17 cellular contexts compared by ENCODE assay signal in the genomic region with DNA sequence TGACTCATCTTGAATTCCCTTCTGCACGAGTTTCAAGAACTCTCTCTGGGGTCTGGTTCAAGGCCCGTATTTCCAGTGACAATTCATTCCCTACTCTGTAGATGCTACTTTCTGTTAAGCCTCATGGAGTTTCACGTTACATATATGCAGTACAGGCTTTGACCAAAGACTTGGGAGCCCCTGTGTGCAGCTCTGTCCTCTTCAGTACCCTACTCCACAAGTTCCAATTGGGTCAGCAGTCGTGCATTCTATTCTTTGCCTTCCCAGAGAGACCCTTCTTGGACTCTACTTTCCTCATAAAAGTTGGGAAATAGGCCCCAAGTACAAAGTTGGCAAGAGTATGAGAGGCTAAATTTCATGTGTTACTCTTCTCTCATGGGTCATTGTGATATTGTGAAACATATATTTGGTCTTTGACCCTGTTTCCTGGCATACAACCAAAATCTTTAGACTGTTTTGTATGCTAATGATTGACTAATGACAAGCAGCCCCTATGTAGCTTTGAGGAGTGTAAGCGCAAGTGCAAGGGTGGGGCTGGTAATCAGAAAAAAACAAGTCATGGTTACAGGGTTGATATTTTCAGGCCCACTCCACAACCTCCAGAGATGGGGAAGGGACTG. TPM values are rescaled to one million over a fixed set of nuclear protein-coding genes. Genes with fewer than 3 reads are reported as not detected.
DNase-seq lines count a peak whose midpoint lies in the region; ATAC-seq and TF ChIP-seq lines count a peak whose summit lies in the region.
"Had no signal": no experiment of that assay in that cellular context is flagged by ENCODE, and none has a peak within 500 bp of the region (broad histone marks: within the 10 kb centered on the region; RNA-seq: fewer than 3 reads in every experiment).

No MANE protein-coding gene starts in this region.

- H3K4me3 ChIP-seq in hepatocyte, result no peak overlapping the region
- H3K4me3 ChIP-seq in right lobe of liver, result no peak overlapping the region
- peak overlapping the region in 1 of 5 donors; percentile 37 for H3K4me3 ChIP-seq in subcutaneous abdominal adipose tissue (ENCODE audit: low read depth in 1 of 5, low read length in 5 of 5)
- H3K4me3 ChIP-seq in transverse colon, result no peak overlapping the region
- no peak overlapping the region for H3K4me3 ChIP-seq in right cardiac atrium (ENCODE audit: low read length)
- H3K4me3 ChIP-seq: A549; BLaER1 treated with 17β-estradiol and CSF1 and Interleukin-3, amounts not matched to agents 10 nM and 100 nM; K562 had no signal

- H3K4me1 ChIP-seq in hepatocyte (ENCODE audit: insufficient read depth) (no peaks in the 10 kb centered on the region), right lobe of liver (peaks cover 0 to 8% (median 0%) of the 10 kb centered on the region in 4 donors), subcutaneous abdominal adipose tissue (ENCODE audit: control insufficient read depth in 5 of 5, insufficient read depth in 5 of 5, low read length in 5 of 5) (peaks cover 0 to 23% (median 10%) of the 10 kb centered on the region in 5 donors), transverse colon (no peaks in the 10 kb centered on the region), right cardiac atrium (ENCODE audit: control insufficient read depth, insufficient read depth, low read length) (no peaks in the 10 kb centered on the region)
- H3K4me1 ChIP-seq: A549; BLaER1 treated with 17β-estradiol and CSF1 and Interleukin-3, amounts not matched to agents 10 nM and 100 nM had no signal

- TF ChIP-seq POLR2A in right lobe of liver (IDR thresholded peaks at IDR 0.05), result no peak
- no peak for TF ChIP-seq POLR2A in transverse colon (IDR thresholded peaks at IDR 0.05)

- WGBS in hepatocyte (ENCODE audit: low lambda C conversion rate, missing lambda C conversion rate), result 84% methylated on average over 5 of the region's 5 CpGs
- 55% methylated on average over 5 of the region's 5 CpGs for WGBS in right lobe of liver (ENCODE audit: insufficient coverage, low coverage, low lambda C conversion rate, missing lambda C conversion rate)
- 90 to 94% methylated on average over 2 to 5 of the region's 5 CpGs for WGBS in transverse colon (ENCODE audit: low coverage in 1 of 2), 2 donors
- 92% methylated on average over 5 of the region's 5 CpGs for WGBS in right cardiac atrium

- H4K20me1 ChIP-seq in hepatocyte (ENCODE audit: insufficient read depth, poor library complexity, severe bottlenecking), result no peaks in the 10 kb centered on the region
- H4K20me1 ChIP-seq: BLaER1 treated with 17β-estradiol and CSF1 and Interleukin-3, amounts not matched to agents 10 nM and 100 nM had no signal

- H3K27ac ChIP-seq in hepatocyte (peak overlapping the region; percentile 16), right lobe of liver (no peak overlapping the region), subcutaneous abdominal adipose tissue (ENCODE audit: low read depth, low read length) (peak overlapping the region; percentile 62), transverse colon (no peak overlapping the region), right cardiac atrium (ENCODE audit: low read length) (no peak overlapping the region)
- H3K27ac ChIP-seq: 22Rv1; A549; BLaER1 treated with 17β-estradiol and CSF1 and Interleukin-3, amounts not matched to agents 10 nM and 100 nM had no signal

- no peak overlapping the region for H2AFZ ChIP-seq in hepatocyte

- no peak overlapping the region for H3K4me2 ChIP-seq in hepatocyte
- H3K4me2 ChIP-seq: A549; BLaER1 treated with 17β-estradiol and CSF1 and Interleukin-3, amounts not matched to agents 10 nM and 100 nM had no signal

- in situ Hi-C loops in transverse colon (cut with MboI; ENCODE audit: low pct_ligation_motif_present in 1 of 4, low pct_unique_long_range_greater_than_20kb in 1 of 4, low sequenced_read_pairs in 3 of 4), result no loop called here

- intact Hi-C loops in right lobe of liver (cut with DNase I) (no loop called here), transverse colon (cut with DNase I; ENCODE audit: low total_unique reads) (no loop called here), right cardiac atrium (cut with DNase I) (no loop called here)

- H3K27me3 ChIP-seq in hepatocyte, result no peaks in the 10 kb centered on the region
- no peaks in the 10 kb centered on the region for H3K27me3 ChIP-seq in right lobe of liver
- no peaks in the 10 kb centered on the region for H3K27me3 ChIP-seq in subcutaneous abdominal adipose tissue (ENCODE audit: control insufficient read depth in 5 of 5, insufficient read depth in 4 of 5, low read length in 5 of 5)
- H3K27me3 ChIP-seq in transverse colon, result no peaks in the 10 kb centered on the region
- H3K27me3 ChIP-seq in right cardiac atrium (ENCODE audit: control insufficient read depth, insufficient read depth), result no peaks in the 10 kb centered on the region
- H3K27me3 ChIP-seq: BLaER1 treated with 17β-estradiol and CSF1 and Interleukin-3, amounts not matched to agents 10 nM and 100 nM had no signal

- TF ChIP-seq EP300 in transverse colon (IDR thresholded peaks at IDR 0.05; ENCODE audit: low read depth), result no peak

- ATAC-seq in right lobe of liver (peak; percentile 51 to 94 (median 73)), right cardiac atrium (no peak)
- ATAC-seq: A549, K562 had no signal

- H3K9me3 ChIP-seq in hepatocyte (ENCODE audit: low read depth), result no peaks in the 10 kb centered on the region
- no peaks in the 10 kb centered on the region for H3K9me3 ChIP-seq in right lobe of liver
- H3K9me3 ChIP-seq in subcutaneous abdominal adipose tissue (ENCODE audit: control insufficient read depth in 5 of 5, low read length in 5 of 5), result peaks cover 0 to 2% (median 0%) of the 10 kb centered on the region in 5 donors
- no peaks in the 10 kb centered on the region for H3K9me3 ChIP-seq in transverse colon
- H3K9me3 ChIP-seq in right cardiac atrium (ENCODE audit: control insufficient read depth, low read length), result no peaks in the 10 kb centered on the region
- H3K9me3 ChIP-seq: A549 had no signal

- no peaks in the 10 kb centered on the region for H3K9me2 ChIP-seq in hepatocyte (replicated peaks; ENCODE audit: insufficient read depth)

- H3K36me3 ChIP-seq in hepatocyte (replicated peaks; ENCODE audit: insufficient read depth, low read depth) (no peaks in the 10 kb centered on the region), right lobe of liver (no peaks in the 10 kb centered on the region), subcutaneous abdominal adipose tissue (ENCODE audit: control insufficient read depth in 5 of 5, insufficient read depth in 5 of 5, low read length in 5 of 5) (no peaks in the 10 kb centered on the region), transverse colon (no peaks in the 10 kb centered on the region)
- H3K36me3 ChIP-seq: BLaER1 treated with 17β-estradiol and CSF1 and Interleukin-3, amounts not matched to agents 10 nM and 100 nM had no signal

- H3K79me2 ChIP-seq in hepatocyte, result no peaks in the 10 kb centered on the region

- H3K9ac ChIP-seq in subcutaneous abdominal adipose tissue (ENCODE audit: low read length in 5 of 5), result no peak overlapping the region
- H3K9ac ChIP-seq: BLaER1 treated with 17β-estradiol and CSF1 and Interleukin-3, amounts not matched to agents 10 nM and 100 nM had no signal

- no peak for TF ChIP-seq CTCF in hepatocyte (IDR thresholded peaks at IDR 0.05; ENCODE audit: poor library complexity)
- no peak for TF ChIP-seq CTCF in right lobe of liver (IDR thresholded peaks at IDR 0.05)
- no peak for TF ChIP-seq CTCF in transverse colon (IDR thresholded peaks at IDR 0.05)

- peak; percentile 15 for DNase-seq in HT1080 (ENCODE audit: low read depth)
- peak; percentile 22 for DNase-seq in hepatocyte (ENCODE audit: low spot score)
- no peak for DNase-seq in right lobe of liver
- no peak for DNase-seq in transverse colon
- no peak for DNase-seq in right cardiac atrium
- no peak for DNase-seq in Ammon's horn (ENCODE audit: low spot score)
- DNase-seq: CD8-positive, alpha-beta memory T cell; COR-L47; DMS 273 treated with DMSO at 0.1 percent for 48 hours; H9; IMR-90 had no signal

RNA-seq across cellular contexts. Expression of a gene that starts 15.0 kb away (rescaled TPM):
- 119 and 131 TPM in 2 replicates for total RNA-seq in HT1080 (2014; rRNA removed; shearing (Covaris generic))
- 94.2 and 105 TPM in 2 replicates for polyA plus RNA-seq in HT1080 (2015; cell fraction: cytosol; rRNA removed)
- 54.2 and 69.6 TPM in 2 replicates for polyA plus RNA-seq in HT1080 (2015; cell fraction: nucleus; rRNA removed)
- total RNA-seq in hepatocyte (49.6 and 54.6 TPM in 2 replicates), right lobe of liver (10 to 100 TPM; 36.1 to 96.3 (median 65.1) TPM), transverse colon (10 to 100 TPM; 61.3 to 78.0 (median 69.5) TPM), right cardiac atrium (10 to 100 TPM; 47.6 to 67.5 (median 51.3) TPM)
- polyA plus RNA-seq in hepatocyte (31.6 and 34.9 TPM in 2 replicates), right cardiac atrium (22.5 TPM)

RNA-seq across cellular contexts. Expression of a gene that starts 16.1 kb away (rescaled TPM):
- total RNA-seq in HT1080 (2014; rRNA removed; shearing (Covaris generic)), result 0.16 and 0.73 TPM in 2 replicates
- polyA plus RNA-seq in HT1080 (2015; cell fraction: cytosol; rRNA removed), result 0.27 and 1.2 TPM in 2 replicates
- 0.40 and 5.0 TPM in 2 replicates for polyA plus RNA-seq in HT1080 (2015; cell fraction: nucleus; rRNA removed)
- total RNA-seq in hepatocyte (0.07 TPM in 1 of 2 replicates, not detected in the other), right lobe of liver (under 1 TPM in 1 of 6 experiments, not detected in 5; 0.38 TPM), transverse colon (1 to 10 TPM in 2 of 4 donors, under 1 TPM in 1, not detected in 1; 0.27 to 3.4 (median 2.2) TPM), right cardiac atrium (1 to 10 TPM in 1 of 4 donors, under 1 TPM in 3; 0.39 to 1.2 (median 0.43) TPM)
- polyA plus RNA-seq in hepatocyte (0.19 and 0.29 TPM in 2 replicates), right cardiac atrium (0.16 TPM)
- total RNA-seq: CD8-positive, alpha-beta memory T cell; H1; K562 had no signal
- polyA plus RNA-seq: CD8-positive, alpha-beta memory T cell; H1 had no signal

Comparison
In these comparisons a context has a peak if more than half of its experiments do, and no peak if none do; other contexts are left out.
1. DNase-seq: peak in HT1080 (single experiment) and hepatocyte (single experiment); none in right lobe of liver (0 of 3), transverse colon (single experiment), right cardiac atrium (0 of 3) and Ammon's horn (single experiment).
2. H3K27ac ChIP-seq: peak in hepatocyte (single experiment) and subcutaneous abdominal adipose tissue (single experiment); none in right lobe of liver (0 of 3), transverse colon (0 of 4) and right cardiac atrium (single experiment).
3. ATAC-seq: peak in right lobe of liver (4 of 4); none in right cardiac atrium (0 of 2).